6 cellular contexts compared by ENCODE assay signal in genomic region chr11:124762624-124763155, GRCh38.
DNase-seq lines count a peak whose midpoint lies in the region; ATAC-seq and TF ChIP-seq lines count a peak whose summit lies in the region.

No MANE protein-coding gene starts in this region.

- H3K9ac ChIP-seq in adipocyte (ENCODE audit: low read length) = no peak overlapping the region

- H3K4me3 ChIP-seq in adipocyte (ENCODE audit: low read length) (peak overlapping the region; percentile 77), muscle layer of duodenum (ENCODE audit: low read depth in 1 of 2, low read length in 2 of 2) (peak overlapping the region; percentile 67 to 68)

- H3K9me3 ChIP-seq in adipocyte (ENCODE audit: control insufficient read depth, low read length) = no peaks in the 10 kb centered on the region
- no peaks in the 10 kb centered on the region for H3K9me3 ChIP-seq in muscle layer of duodenum (ENCODE audit: control insufficient read depth in 1 of 2, low read length in 2 of 2)

- H3K36me3 ChIP-seq in adipocyte (ENCODE audit: control insufficient read depth, insufficient read depth, low read length, severe bottlenecking) = peaks cover 9% of the 10 kb centered on the region
- peaks cover 5 to 15% of the 10 kb centered on the region in 2 donors for H3K36me3 ChIP-seq in muscle layer of duodenum (ENCODE audit: control insufficient read depth in 1 of 2, insufficient read depth in 2 of 2, low read length in 2 of 2)

- peaks cover 54% of the 10 kb centered on the region for H3K27me3 ChIP-seq in adipocyte (replicated peaks; ENCODE audit: control insufficient read depth, insufficient read depth, low read length)
- peaks cover 40% of the 10 kb centered on the region for H3K27me3 ChIP-seq in muscle layer of duodenum (ENCODE audit: low read depth, low read length)

- peak; percentile 23 for DNase-seq in adipocyte (ENCODE audit: low read depth)
- DNase-seq in kidney tubule cell (ENCODE audit: low spot score) = no peak
- DNase-seq in NCI-H2107 (lab: John Stamatoyannopoulos, UW) = no peak

- H3K4me1 ChIP-seq in adipocyte (ENCODE audit: control insufficient read depth, insufficient read depth, low read length) (peaks cover 16% of the 10 kb centered on the region), muscle layer of duodenum (ENCODE audit: control insufficient read depth in 1 of 2, insufficient read depth in 2 of 2, low read length in 2 of 2) (peaks cover 3 to 49% of the 10 kb centered on the region in 2 donors)

- 0 out of 2 replicates have a peak, but pooled peaks have one; percentile 18 for TF ChIP-seq CTCF in GM12874 (IDR thresholded peaks at IDR 0.05; ENCODE audit: insufficient read depth, low read depth, low read length)

- no peak overlapping the region for H3K27ac ChIP-seq in muscle layer of duodenum (ENCODE audit: low read length)

- ATAC-seq in HG02973 (IDR thresholded peaks at IDR 0.05; ENCODE audit: unreplicated experiment) = peak; percentile 13
